10 cellular contexts compared by ENCODE assay signal in genomic region chr5:142063376-142063775, GRCh38. TPM values are rescaled to one million over a fixed set of nuclear protein-coding genes. Genes with fewer than 3 reads are reported as not detected.
A peak's percentile ranks its signal among the peaks of the same experiment; 100 is the strongest.
DNase-seq lines count a peak whose midpoint lies in the region; ATAC-seq and TF ChIP-seq lines count a peak whose summit lies in the region.
"Had no signal": no experiment of that assay in that cellular context is flagged by ENCODE, and none has a peak within 500 bp of the region (broad histone marks: within the 10 kb centered on the region; RNA-seq: fewer than 3 reads in every experiment).

No MANE protein-coding gene starts in this region.

- POLR2A ChIA-PET in CD8-positive, alpha-beta memory T cell (lab: Charles Lee): no interaction called here
- POLR2A ChIA-PET in T-cell (lab: Charles Lee): interaction anchor here in 1 of 2 donors (1.0 kb wide), 1 partner anchor 46 kb away, joined by 3 read pairs; no protein-coding TSS in a partner anchor

- 73 to 87% methylated on average over 3 to 4 of the region's 4 CpGs for WGBS in endodermal cell (ENCODE audit: insufficient coverage in 1 of 2, insufficient read length in 1 of 2), 2 experiments

- H3K36me3 ChIP-seq in CD8-positive, alpha-beta memory T cell (ENCODE audit: insufficient read depth, low read length): no peaks in the 10 kb centered on the region
- H3K36me3 ChIP-seq in endodermal cell (ENCODE audit: control insufficient read depth, insufficient read depth, low read length) (no peaks in the 10 kb centered on the region), H7 (replicated peaks; ENCODE audit: control insufficient read depth, insufficient read depth, low read length) (no peaks in the 10 kb centered on the region)
- H3K36me3 ChIP-seq: adrenal gland had no signal

- peak in 2 of 4 experiments; percentile 14 to 18 for ATAC-seq in T-cell (replicated peaks in 1 of 4)

- peaks cover 8 to 14% (median 11%) of the 10 kb centered on the region in 3 donors for H3K4me1 Mint-ChIP-seq in CD8-positive, alpha-beta memory T cell
- H3K4me1 Mint-ChIP-seq in T-cell (peaks cover 12 to 15% (median 15%) of the 10 kb centered on the region in 3 donors), endodermal cell (peaks cover 8% of the 10 kb centered on the region), osteocyte (ENCODE audit: unreplicated experiment) (peaks cover 19% of the 10 kb centered on the region)

- no peak overlapping the region for H3K27ac ChIP-seq in CD8-positive, alpha-beta memory T cell (ENCODE audit: low read depth, low read length)
- peak overlapping the region; percentile 99 for H3K27ac ChIP-seq in endodermal cell (ENCODE audit: low read depth, low read length)

- no peaks in the 10 kb centered on the region for H3K27me3 Mint-ChIP-seq in CD8-positive, alpha-beta memory T cell
- H3K27me3 Mint-ChIP-seq in T-cell (no peaks in the 10 kb centered on the region), endodermal cell (ENCODE audit: insufficient read depth) (peaks cover 2% of the 10 kb centered on the region), osteocyte (ENCODE audit: unreplicated experiment) (peaks cover 3% of the 10 kb centered on the region)

- no peak for DNase-seq in CD8-positive, alpha-beta memory T cell
- DNase-seq in T-cell (no peak), endodermal cell (no peak), osteocyte (ENCODE audit: extremely low spot score, unreplicated experiment) (no peak), cerebellar cortex (ENCODE audit: low spot score) (no peak), foreskin fibroblast (no peak), NCI-H345 treated with DMSO at 0.1 percent for 48 hours (lab: John Stamatoyannopoulos, UW; ENCODE audit: unreplicated experiment) (no peak), H7 (no peak)
- DNase-seq: activated B cell treated with CpG ODN at 0.5 μM for 24 hours had no signal

- no peak overlapping the region for H3K9ac ChIP-seq in endodermal cell (ENCODE audit: extremely low read depth, low read length, poor library complexity, severe bottlenecking)

- peaks cover 15% of the 10 kb centered on the region for H3K4me1 ChIP-seq in CD8-positive, alpha-beta memory T cell (ENCODE audit: insufficient read depth, low read length)
- H3K4me1 ChIP-seq in endodermal cell (ENCODE audit: control insufficient read depth, insufficient read depth, low read length): no peaks in the 10 kb centered on the region

- no peaks in the 10 kb centered on the region for H3K9me3 ChIP-seq in CD8-positive, alpha-beta memory T cell (ENCODE audit: low read length)
- no peaks in the 10 kb centered on the region for H3K9me3 ChIP-seq in endodermal cell (ENCODE audit: control insufficient read depth, low read length)
- H3K9me3 ChIP-seq: adrenal gland had no signal

- H3K27me3 ChIP-seq in CD8-positive, alpha-beta memory T cell (ENCODE audit: insufficient read depth, low read length, poor library complexity, severe bottlenecking): no peaks in the 10 kb centered on the region
- no peaks in the 10 kb centered on the region for H3K27me3 ChIP-seq in endodermal cell (ENCODE audit: control insufficient read depth, insufficient read depth, low read length, poor library complexity, severe bottlenecking)
- H3K27me3 ChIP-seq in H7 (ENCODE audit: control insufficient read depth, insufficient read depth, low read length): no peaks in the 10 kb centered on the region
- H3K27me3 ChIP-seq: adrenal gland had no signal

- H3K4me3 Mint-ChIP-seq in CD8-positive, alpha-beta memory T cell: peak overlapping the region in 5 of 7 donors; percentile 6 to 67 (median 47)
- H3K4me3 Mint-ChIP-seq in T-cell (peak overlapping the region in 1 of 3 donors; percentile 72), endodermal cell (peak overlapping the region; percentile 32), osteocyte (ENCODE audit: unreplicated experiment) (no peak overlapping the region)
- H3K4me3 Mint-ChIP-seq: activated B cell treated with CpG ODN at 0.5 μM for 24 hours had no signal

- no peak overlapping the region for H3K4me3 ChIP-seq in CD8-positive, alpha-beta memory T cell (ENCODE audit: low read length)
- H3K4me3 ChIP-seq in endodermal cell (ENCODE audit: low read length) (peak overlapping the region; percentile 28), foreskin fibroblast (ENCODE audit: low read depth in 1 of 2, low read length in 2 of 2) (no peak overlapping the region), H7 (ENCODE audit: insufficient read depth, low read depth, low read length) (no peak overlapping the region)

- H3K36me3 Mint-ChIP-seq in CD8-positive, alpha-beta memory T cell: no peaks in the 10 kb centered on the region
- H3K36me3 Mint-ChIP-seq in T-cell: no peaks in the 10 kb centered on the region
- H3K36me3 Mint-ChIP-seq in endodermal cell (ENCODE audit: low read depth): no peaks in the 10 kb centered on the region
- no peaks in the 10 kb centered on the region for H3K36me3 Mint-ChIP-seq in osteocyte (ENCODE audit: unreplicated experiment)

- H3K9me3 Mint-ChIP-seq in CD8-positive, alpha-beta memory T cell: no peaks in the 10 kb centered on the region
- H3K9me3 Mint-ChIP-seq in T-cell: no peaks in the 10 kb centered on the region
- no peaks in the 10 kb centered on the region for H3K9me3 Mint-ChIP-seq in endodermal cell
- no peaks in the 10 kb centered on the region for H3K9me3 Mint-ChIP-seq in osteocyte (ENCODE audit: unreplicated experiment)
- H3K9me3 Mint-ChIP-seq: activated B cell treated with CpG ODN at 0.5 μM for 24 hours had no signal

- TF ChIP-seq CTCF in endodermal cell (conservative IDR thresholded peaks at IDR 0.05) (no peak), osteocyte (IDR thresholded peaks at IDR 0.05) (no peak), foreskin fibroblast (IDR thresholded peaks at IDR 0.05; ENCODE audit: low read depth, low read length) (no peak)

- peak overlapping the region in 4 of 8 donors; percentile 28 to 79 (median 52) for H3K27ac Mint-ChIP-seq in CD8-positive, alpha-beta memory T cell
- H3K27ac Mint-ChIP-seq in T-cell: peak overlapping the region; percentile 21 to 65
- no peak overlapping the region for H3K27ac Mint-ChIP-seq in endodermal cell
- peak overlapping the region; percentile 87 for H3K27ac Mint-ChIP-seq in osteocyte (ENCODE audit: unreplicated experiment)
- H3K27ac Mint-ChIP-seq: activated B cell treated with CpG ODN at 0.5 μM for 24 hours had no signal

- CTCF ChIA-PET in CD8-positive, alpha-beta memory T cell (lab: Charles Lee): interaction anchor here (1.1 to 2.2 kb wide), 2 partner anchors 10 to 47 kb away, joined by 3 to 7 read pairs; no protein-coding TSS in a partner anchor
- CTCF ChIA-PET in T-cell (lab: Charles Lee): interaction anchor here in 1 of 2 donors (0.6 to 1.1 kb wide), 4 partner anchors 10 to 825 kb away, joined by 3 read pairs; no protein-coding TSS in a partner anchor

RNA-seq across cellular contexts. Expression of gene NDFIP1, which starts 45.2 kb away (rescaled TPM):
- 10 to 100 TPM; 81.3 to 84.4 TPM for total RNA-seq in CD8-positive, alpha-beta memory T cell
- 58.3 TPM for polyA plus RNA-seq in CD8-positive, alpha-beta memory T cell
- total RNA-seq in T-cell (100 to 1,000 TPM in 2 of 5 donors, 10 to 100 TPM in 3; 76.3 to 194 (median 90.8) TPM), endodermal cell (10 to 100 TPM; 46.2 to 49.0 TPM), osteocyte (62.7 and 70.0 TPM in 2 replicates)
- 58.5 TPM for polyA plus RNA-seq in endodermal cell (2013, experiment 1 of 2)
- 56.3 TPM for polyA plus RNA-seq in endodermal cell (2013, experiment 2 of 2)
- 42.9 and 45.7 TPM in 2 replicates for total RNA-seq in H7 (2014; rRNA removed; shearing (Covaris generic))

RNA-seq across cellular contexts. Expression of gene GNPDA1, which starts 50.5 kb away (rescaled TPM):
- total RNA-seq in CD8-positive, alpha-beta memory T cell: 10 to 100 TPM; 62.4 to 70.0 TPM
- polyA plus RNA-seq in CD8-positive, alpha-beta memory T cell: 32.5 TPM
- total RNA-seq in T-cell (10 to 100 TPM; 12.6 to 30.3 (median 29.3) TPM), endodermal cell (100 to 1,000 TPM in 1 of 2 donors, 10 to 100 TPM in 1; 90.9 to 118 TPM), osteocyte (51.4 and 52.0 TPM in 2 replicates)
- polyA plus RNA-seq in endodermal cell (2013, experiment 1 of 2): 73.3 TPM
- 64.5 TPM for polyA plus RNA-seq in endodermal cell (2013, experiment 2 of 2)
- total RNA-seq in H7 (2014; rRNA removed; shearing (Covaris generic)): 72.2 and 87.0 TPM in 2 replicates
